ENCODE assay signal across 9 cellular contexts in the genomic region with DNA sequence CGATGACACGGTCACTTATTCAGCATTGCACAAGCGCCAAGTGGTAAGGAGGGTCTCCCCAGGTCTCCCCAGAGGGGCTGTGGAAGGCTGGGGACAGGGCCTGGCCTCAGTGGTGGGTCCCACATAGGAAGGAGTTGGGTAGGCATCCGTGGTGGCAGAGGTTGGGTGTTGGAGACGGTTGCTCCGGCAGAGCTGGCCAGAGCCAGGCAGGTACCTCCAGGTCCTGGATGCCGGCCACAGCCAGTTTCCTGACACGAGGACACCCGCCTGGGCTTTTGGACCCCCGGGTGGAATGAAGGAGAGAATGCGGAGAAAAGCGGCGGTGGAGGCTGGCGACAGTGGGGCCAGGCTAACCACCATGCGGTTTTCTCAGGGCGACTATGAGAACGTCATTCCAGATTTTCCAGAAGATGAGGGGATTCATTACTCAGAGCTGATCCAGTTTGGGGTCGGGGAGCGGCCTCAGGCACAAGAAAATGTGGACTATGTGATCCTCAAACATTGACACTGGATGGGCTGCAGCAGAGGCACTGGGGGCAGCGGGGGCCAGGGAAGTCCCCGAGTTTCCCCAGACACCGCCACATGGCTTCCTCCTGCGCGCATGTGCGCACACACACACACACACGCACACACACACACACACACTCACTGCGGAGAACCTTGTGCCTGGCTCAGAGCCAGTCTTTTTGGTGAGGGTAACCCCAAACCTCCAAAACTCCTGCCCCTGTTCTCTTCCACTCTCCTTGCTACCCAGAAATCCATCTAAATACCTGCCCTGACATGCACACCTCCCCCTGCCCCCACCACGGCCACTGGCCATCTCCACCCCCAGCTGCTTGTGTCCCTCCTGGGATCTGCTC. TPM values are rescaled to one million over a fixed set of nuclear protein-coding genes. Genes with fewer than 3 reads are reported as not detected.
DNase-seq lines count a peak whose midpoint lies in the region; ATAC-seq and TF ChIP-seq lines count a peak whose summit lies in the region.
"Had no signal": no experiment of that assay in that cellular context is flagged by ENCODE, and none has a peak within 500 bp of the region (broad histone marks: within the 10 kb centered on the region; RNA-seq: fewer than 3 reads in every experiment).

No MANE protein-coding gene starts in this region.

- DNase-seq in activated T-cell treated with anti-CD3 and anti-CD28 coated beads for 24 hours (ENCODE audit: low read depth) (peak; percentile 59), mucosa of gallbladder (ENCODE audit: low spot score) (peak; percentile 28), suprapubic skin (ENCODE audit: low spot score in 2 of 2) (peak; percentile 48 to 71), HEK293T (ENCODE audit: extremely low spot score) (no peak)

- no peak for TF ChIP-seq EP300 in suprapubic skin (IDR thresholded peaks at IDR 0.05)
- TF ChIP-seq EP300 in gastroesophageal sphincter (IDR thresholded peaks at IDR 0.05), result no peak

- TF ChIP-seq POLR2A in suprapubic skin (IDR thresholded peaks at IDR 0.05) (no peak), gastroesophageal sphincter (IDR thresholded peaks at IDR 0.05) (no peak)

- CTCF ChIA-PET in HEK293T (lab: Yijun Ruan, JAX), result no interaction called here

- no peaks in the 10 kb centered on the region for H3K4me1 ChIP-seq in suprapubic skin
- H3K4me1 ChIP-seq in gastroesophageal sphincter, result no peaks in the 10 kb centered on the region

- no peak overlapping the region for H3K4me3 ChIP-seq in suprapubic skin
- H3K4me3 ChIP-seq in gastroesophageal sphincter, result no peak overlapping the region

- WGBS in suprapubic skin, result 53% methylated on average over 26 of the region's 28 CpGs
- 64% methylated on average over 4 to 15 of the region's 28 CpGs for WGBS in gastroesophageal sphincter (ENCODE audit: low coverage in 1 of 2), 2 donors

- H3K27ac ChIP-seq in suprapubic skin, result no peak overlapping the region
- H3K27ac ChIP-seq in gastroesophageal sphincter, result no peak overlapping the region

- H3K36me3 ChIP-seq in suprapubic skin, result no peaks in the 10 kb centered on the region
- no peaks in the 10 kb centered on the region for H3K36me3 ChIP-seq in gastroesophageal sphincter

- H3K27me3 ChIP-seq in suprapubic skin (peaks cover 20% of the 10 kb centered on the region), gastroesophageal sphincter (peaks cover 52% of the 10 kb centered on the region)

- peak; percentile 42 for ATAC-seq in HG03439 (IDR thresholded peaks at IDR 0.05; ENCODE audit: unreplicated experiment)
- no peak for ATAC-seq in gastroesophageal sphincter
- ATAC-seq in HG02938 (IDR thresholded peaks at IDR 0.05; ENCODE audit: unreplicated experiment), result no peak
- ATAC-seq in HG02852 (IDR thresholded peaks at IDR 0.05; ENCODE audit: unreplicated experiment), result no peak

- H3K9me3 ChIP-seq in suprapubic skin (no peaks in the 10 kb centered on the region), gastroesophageal sphincter (no peaks in the 10 kb centered on the region)

- TF ChIP-seq CTCF in suprapubic skin (IDR thresholded peaks at IDR 0.05) (no peak), gastroesophageal sphincter (IDR thresholded peaks at IDR 0.05) (no peak)

- POLR2A ChIA-PET in HEK293T (lab: Yijun Ruan, JAX), result no interaction called here

TF ChIP-seq in HEK293T, 16 proteins besides CTCF, POLR2A, EP300 and RAD21:
- no peak for TF ChIP-seq FOXK2 (IDR thresholded peaks at IDR 0.05)
- TF ChIP-seq FOXA1 (IDR thresholded peaks at IDR 0.05), result no peak
- TF ChIP-seq ARNT (IDR thresholded peaks at IDR 0.05), result no peak
- no peak for TF ChIP-seq NFRKB (IDR thresholded peaks at IDR 0.05)
- TF ChIP-seq LEF1 (IDR thresholded peaks at IDR 0.05; ENCODE audit: borderline replicate concordance), result no peak
- TF ChIP-seq ELF4 (IDR thresholded peaks at IDR 0.05), result no peak
- no peak for TF ChIP-seq CTBP1 (IDR thresholded peaks at IDR 0.05; ENCODE audit: borderline replicate concordance)
- no peak for TF ChIP-seq ZNF384 (IDR thresholded peaks at IDR 0.05)
- TF ChIP-seq TARDBP (IDR thresholded peaks at IDR 0.05), result no peak
- TF ChIP-seq, protein P1, sequence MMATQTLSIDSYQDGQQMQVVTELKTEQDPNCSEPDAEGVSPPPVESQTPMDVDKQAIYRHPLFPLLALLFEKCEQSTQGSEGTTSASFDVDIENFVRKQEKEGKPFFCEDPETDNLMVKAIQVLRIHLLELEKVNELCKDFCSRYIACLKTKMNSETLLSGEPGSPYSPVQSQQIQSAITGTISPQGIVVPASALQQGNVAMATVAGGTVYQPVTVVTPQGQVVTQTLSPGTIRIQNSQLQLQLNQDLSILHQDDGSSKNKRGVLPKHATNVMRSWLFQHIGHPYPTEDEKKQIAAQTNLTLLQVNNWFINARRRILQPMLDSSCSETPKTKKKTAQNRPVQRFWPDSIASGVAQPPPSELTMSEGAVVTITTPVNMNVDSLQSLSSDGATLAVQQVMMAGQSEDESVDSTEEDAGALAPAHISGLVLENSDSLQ (IDR thresholded peaks at IDR 0.05), result no peak
- no peak for TF ChIP-seq L3MBTL2 (conservative IDR thresholded peaks at IDR 0.05)
- no peak for TF ChIP-seq SP1 (IDR thresholded peaks at IDR 0.05)
- no peak for TF ChIP-seq SUZ12 (IDR thresholded peaks at IDR 0.05)
- no peak for TF ChIP-seq BHLHE40 (IDR thresholded peaks at IDR 0.05; ENCODE audit: borderline replicate concordance)
- TF ChIP-seq FOXM1 (IDR thresholded peaks at IDR 0.05; ENCODE audit: borderline replicate concordance), result no peak
- no peak for TF ChIP-seq HDGF (IDR thresholded peaks at IDR 0.05; ENCODE audit: borderline replicate concordance)

RNA-seq across cellular contexts. Expression of a gene that starts 1.3 kb away (rescaled TPM):
- total RNA-seq in mucosa of gallbladder (not detected), suprapubic skin (not detected), gastroesophageal sphincter (not detected)
- total RNA-seq: bronchial epithelial cell had no signal

RNA-seq across cellular contexts. Expression of a gene that starts 11.8 kb away (rescaled TPM):
- total RNA-seq in mucosa of gallbladder (0.29 TPM), suprapubic skin (not detected), gastroesophageal sphincter (under 1 TPM in 1 of 4 donors, not detected in 3; 0.13 TPM)
- total RNA-seq: bronchial epithelial cell had no signal

RNA-seq across cellular contexts. Expression of a gene that starts 17.4 kb away (rescaled TPM):
- total RNA-seq in mucosa of gallbladder (4.2 TPM), suprapubic skin (not detected), gastroesophageal sphincter (1 to 10 TPM; 2.7 to 5.6 (median 4.9) TPM)

RNA-seq across cellular contexts. Expression of a gene that starts 24.4 kb away (rescaled TPM):
- total RNA-seq in mucosa of gallbladder (not detected), suprapubic skin (not detected), gastroesophageal sphincter (not detected)
- total RNA-seq: bronchial epithelial cell had no signal

RNA-seq across cellular contexts. Expression of a gene that starts 54.5 kb away (rescaled TPM):
- total RNA-seq in mucosa of gallbladder (not detected), suprapubic skin (not detected), gastroesophageal sphincter (under 1 TPM in 1 of 4 donors, not detected in 3; 0.40 TPM)
- total RNA-seq: bronchial epithelial cell had no signal
